In genomic region chr6:85642774-85643529, GRCh38 we compare ENCODE assay signal across 8 cellular contexts. TPM values are rescaled to one million over a fixed set of nuclear protein-coding genes. Genes with fewer than 3 reads are reported as not detected.
DNase-seq lines count a peak whose midpoint lies in the region; ATAC-seq and TF ChIP-seq lines count a peak whose summit lies in the region.

TSS of gene SYNCRIP (minus strand) at chr6:85642886. CDS start at chr6:85641439, 1,447 bp downstream.

- ATAC-seq in HG03457 (IDR thresholded peaks at IDR 0.05; ENCODE audit: unreplicated experiment), result peak; percentile 73
- ATAC-seq in activated CD4-positive, alpha-beta T cell treated with anti-CD3 and anti-CD28 coated beads for 36 hours, result peak; percentile 82

- no peaks in the 10 kb centered on the region for H3K9me3 Mint-ChIP-seq in activated CD4-positive, alpha-beta T cell treated with anti-CD3 and anti-CD28 coated beads for 36 hours (ENCODE audit: low read depth)
- no peaks in the 10 kb centered on the region for H3K9me3 Mint-ChIP-seq in chondrocyte (ENCODE audit: low read depth)

- no peaks in the 10 kb centered on the region for H3K9me3 ChIP-seq in BE2C

- peak within 1 kb of the TSS; percentile 88 for H3K4me3 Mint-ChIP-seq in activated CD4-positive, alpha-beta T cell treated with anti-CD3 and anti-CD28 coated beads for 36 hours
- peak within 1 kb of the TSS; percentile 87 for H3K4me3 Mint-ChIP-seq in chondrocyte (ENCODE audit: unreplicated experiment)

- peak within 1 kb of the TSS; percentile 90 for H3K4me3 ChIP-seq in BE2C (ENCODE audit: low read depth, low read length)

- peaks cover 45% of the 10 kb centered on the region for H3K4me1 Mint-ChIP-seq in activated CD4-positive, alpha-beta T cell treated with anti-CD3 and anti-CD28 coated beads for 36 hours
- peaks cover 46% of the 10 kb centered on the region for H3K4me1 Mint-ChIP-seq in chondrocyte (ENCODE audit: low read depth)

- TF ChIP-seq CTCF in BE2C (IDR thresholded peaks at IDR 0.05; ENCODE audit: low read depth, low read length) (no peak), chondrocyte (IDR thresholded peaks at IDR 0.05) (no peak)

- peaks cover 43% of the 10 kb centered on the region for H3K36me3 ChIP-seq in BE2C

- H3K27me3 ChIP-seq in BE2C, result no peaks in the 10 kb centered on the region

- CTCF ChIA-PET in activated CD4-positive, alpha-beta T cell treated with anti-CD3 and anti-CD28 coated beads for 36 hours (lab: Charles Lee), result interaction anchor here (0.8 to 1.0 kb wide), 3 partner anchors 27 to 36 kb away, joined by 3 to 6 read pairs (median 3); no protein-coding TSS in a partner anchor

- peak; percentile 99 for DNase-seq in BE2C
- DNase-seq in GM19240 (ENCODE audit: insufficient read length, low spot score), result peak; percentile 45
- peak; percentile 96 to 98 for DNase-seq in NCI-H524 (lab: John Stamatoyannopoulos, UW)
- DNase-seq in activated CD4-positive, alpha-beta T cell treated with anti-CD3 and anti-CD28 coated beads for 36 hours, result peak; percentile 99
- DNase-seq in chondrocyte (ENCODE audit: low spot score), result peak; percentile 99
- DNase-seq in kidney glomerular epithelial cell (lab: John Stamatoyannopoulos, UW), result peak; percentile 88
- DNase-seq in stimulated activated CD4-positive, alpha-beta T cell treated with anti-CD3 and anti-CD28 coated beads, Interleukin-15, amount 100 ng/mL, for 48 hours (ENCODE audit: low read depth in 2 of 2), result peak; percentile 97 to 98

- POLR2A ChIA-PET in activated CD4-positive, alpha-beta T cell treated with anti-CD3 and anti-CD28 coated beads for 36 hours (lab: Charles Lee), result interaction anchor here (1.1 to 8.3 kb wide), 5 partner anchors 11 to 49 kb away, joined by 8 to 265 read pairs (median 17); partner anchors contain the start of gene SNX14

- peaks cover 47% of the 10 kb centered on the region for H3K36me3 Mint-ChIP-seq in activated CD4-positive, alpha-beta T cell treated with anti-CD3 and anti-CD28 coated beads for 36 hours (ENCODE audit: low read depth)
- peaks cover 15% of the 10 kb centered on the region for H3K36me3 Mint-ChIP-seq in chondrocyte (ENCODE audit: low read depth)

- no peaks in the 10 kb centered on the region for H3K27me3 Mint-ChIP-seq in activated CD4-positive, alpha-beta T cell treated with anti-CD3 and anti-CD28 coated beads for 36 hours
- no peaks in the 10 kb centered on the region for H3K27me3 Mint-ChIP-seq in chondrocyte (ENCODE audit: low read depth)

- intact Hi-C loops in activated CD4-positive, alpha-beta T cell treated with anti-CD3 and anti-CD28 coated beads for 36 hours (cut with DNase I, micrococcal nuclease), result loop anchor here (1.0 to 10.0 kb wide), 9 partner anchors 26 to 1949 kb away; partner anchors contain the start of genes CEP162 (in 1 of the 2), CYB5R4 (in 1 of the 2), ORC3 (in 1 of the 2) and RIPPLY2 (in 1 of the 2)

- no peaks in the 10 kb centered on the region for H3K4me1 ChIP-seq in BE2C

- H3K27ac Mint-ChIP-seq in activated CD4-positive, alpha-beta T cell treated with anti-CD3 and anti-CD28 coated beads for 36 hours, result peak within 1 kb of the TSS; percentile 99
- peak within 1 kb of the TSS; percentile 100 for H3K27ac Mint-ChIP-seq in chondrocyte (ENCODE audit: unreplicated experiment)

RNA-seq across cellular contexts. Expression of gene SYNCRIP, which starts in this region (rescaled TPM):
- 178 TPM for polyA plus RNA-seq in BE2C (2012; ENCODE audit: insufficient read depth, insufficient read length, low read depth)
- 100 to 1,000 TPM; 156 to 191 TPM for total RNA-seq in activated CD4-positive, alpha-beta T cell treated with anti-CD3 and anti-CD28 coated beads for 36 hours
- total RNA-seq in chondrocyte, result 87.4 to 116 TPM (median 90.5 TPM) in 3 replicates

Comparison
In these comparisons a context has a peak if more than half of its experiments do, and no peak if none do; other contexts are left out.
1. Peak in every context shown above with its lines: DNase-seq, ATAC-seq and H3K4me3 ChIP-seq.
2. DNase-seq: peak in every context shown above with its lines; median percentile 99 in BE2C; 99 in activated CD4-positive, alpha-beta T cell treated with anti-CD3 and anti-CD28 coated beads for 36 hours; 99 in chondrocyte; 98 in stimulated activated CD4-positive, alpha-beta T cell treated with anti-CD3 and anti-CD28 coated beads, Interleukin-15, amount 100 ng/mL, for 48 hours; 97 in NCI-H524; 88 in kidney glomerular epithelial cell; 45 in GM19240.